20 cellular contexts compared by ENCODE assay signal in genomic region chr18:56672981-56673380, GRCh38. TPM values are rescaled to one million over a fixed set of nuclear protein-coding genes. Genes with fewer than 3 reads are reported as not detected.
A peak's percentile ranks its signal among the peaks of the same experiment; 100 is the strongest.
DNase-seq lines count a peak whose midpoint lies in the region; ATAC-seq and TF ChIP-seq lines count a peak whose summit lies in the region.
"Had no signal": no experiment of that assay in that cellular context is flagged by ENCODE, and none has a peak within 500 bp of the region (broad histone marks: within the 10 kb centered on the region; RNA-seq: fewer than 3 reads in every experiment).

No MANE protein-coding gene starts in this region.

- peaks cover 9% of the 10 kb centered on the region for H3K4me1 ChIP-seq in left ventricle myocardium inferior
- H3K4me1 ChIP-seq in Karpas-422 (ENCODE audit: low read length), result no peaks in the 10 kb centered on the region
- H3K4me1 ChIP-seq: A549; BLaER1 treated with 17β-estradiol and CSF1 and Interleukin-3, amounts not matched to agents 10 nM and 100 nM; Caco-2 had no signal

- H3K4me3 ChIP-seq in left ventricle myocardium inferior (no peak overlapping the region), Karpas-422 (ENCODE audit: low read length) (no peak overlapping the region)
- H3K4me3 ChIP-seq: A549; BLaER1 treated with 17β-estradiol and CSF1 and Interleukin-3, amounts not matched to agents 10 nM and 100 nM had no signal

- TF ChIP-seq CTCF in left ventricle myocardium inferior (IDR thresholded peaks at IDR 0.05; ENCODE audit: borderline replicate concordance), result no peak
- no peak for TF ChIP-seq CTCF in endothelial cell (IDR thresholded peaks at IDR 0.05; ENCODE audit: unreplicated experiment)

- no peak for DNase-seq in left ventricle myocardium inferior
- no peak for DNase-seq in Right ventricle myocardium superior
- DNase-seq in dermis blood vessel endothelial cell, result peak; percentile 41
- no peak for DNase-seq in endothelial cell (ENCODE audit: low spot score)
- no peak for DNase-seq in Karpas-422
- DNase-seq: AML-193; Caco-2; Calu3; CD4-positive, alpha-beta T cell; CD8-positive, alpha-beta T cell; DMS 273 treated with DMSO at 0.1 percent for 48 hours; DMS153; DMS79 treated with DMSO at 0.1 percent for 48 hours; GF-D8 had no signal

- no peaks in the 10 kb centered on the region for H3K36me3 Mint-ChIP-seq in endothelial cell (ENCODE audit: low read depth, unreplicated experiment)

- H3K9me3 ChIP-seq in left ventricle myocardium inferior (replicated peaks) (peaks cover 5% of the 10 kb centered on the region), Karpas-422 (ENCODE audit: low read length) (no peaks in the 10 kb centered on the region)
- H3K9me3 ChIP-seq: A549, Caco-2 had no signal

- H3K4me3 Mint-ChIP-seq in endothelial cell (ENCODE audit: unreplicated experiment), result peak overlapping the region; percentile 68
- H3K4me3 Mint-ChIP-seq: B cell; CD4-positive, alpha-beta T cell; CD8-positive, alpha-beta T cell had no signal

- H3K36me3 ChIP-seq in left ventricle myocardium inferior, result no peaks in the 10 kb centered on the region
- no peaks in the 10 kb centered on the region for H3K36me3 ChIP-seq in Karpas-422 (ENCODE audit: insufficient read depth, low read length)

- H3K27me3 ChIP-seq in left ventricle myocardium inferior (ENCODE audit: low read depth), result no peaks in the 10 kb centered on the region
- no peaks in the 10 kb centered on the region for H3K27me3 ChIP-seq in Karpas-422 (ENCODE audit: low read length)
- H3K27me3 ChIP-seq: BLaER1 treated with 17β-estradiol and CSF1 and Interleukin-3, amounts not matched to agents 10 nM and 100 nM had no signal

- no peaks in the 10 kb centered on the region for H3K9me3 Mint-ChIP-seq in endothelial cell (ENCODE audit: unreplicated experiment)
- H3K9me3 Mint-ChIP-seq: CD4-positive, alpha-beta T cell had no signal

- H3K27me3 Mint-ChIP-seq in endothelial cell (ENCODE audit: unreplicated experiment), result no peaks in the 10 kb centered on the region
- H3K27me3 Mint-ChIP-seq: B cell; CD4-positive, alpha-beta T cell had no signal

- peak overlapping the region; percentile 99 for H3K27ac Mint-ChIP-seq in endothelial cell (ENCODE audit: unreplicated experiment)
- H3K27ac Mint-ChIP-seq: B cell; CD4-positive, alpha-beta T cell; CD8-positive, alpha-beta T cell had no signal

- ATAC-seq in Right ventricle myocardium superior (ENCODE audit: poor library complexity) (no peak), GM19395 (IDR thresholded peaks at IDR 0.05; ENCODE audit: unreplicated experiment) (no peak)
- ATAC-seq: A549; CD8-positive, alpha-beta T cell had no signal

- H3K9ac ChIP-seq in Karpas-422 (ENCODE audit: low read length), result no peak overlapping the region
- H3K9ac ChIP-seq: BLaER1 treated with 17β-estradiol and CSF1 and Interleukin-3, amounts not matched to agents 10 nM and 100 nM had no signal

- peak overlapping the region; percentile 28 for H3K27ac ChIP-seq in left ventricle myocardium inferior (replicated peaks)
- no peak overlapping the region for H3K27ac ChIP-seq in Karpas-422 (ENCODE audit: low read length)
- H3K27ac ChIP-seq: 22Rv1; A549; BLaER1 treated with 17β-estradiol and CSF1 and Interleukin-3, amounts not matched to agents 10 nM and 100 nM; C4-2B had no signal

- H3K9me2 ChIP-seq in Karpas-422 (replicated peaks; ENCODE audit: insufficient read depth, low read length), result no peaks in the 10 kb centered on the region

- peaks cover 49% of the 10 kb centered on the region for H3K4me1 Mint-ChIP-seq in endothelial cell (ENCODE audit: unreplicated experiment)

- no peaks in the 10 kb centered on the region for H3K79me2 ChIP-seq in Karpas-422 (ENCODE audit: low read length)

- intact Hi-C loops in left ventricle myocardium inferior (cut with micrococcal nuclease) (no loop called here), Right ventricle myocardium superior (cut with DNase I) (no loop called here)

- no peak overlapping the region for H2AFZ ChIP-seq in Karpas-422 (ENCODE audit: low read length)

- H4K20me1 ChIP-seq in Karpas-422 (ENCODE audit: insufficient read depth, low read depth, low read length), result peaks cover 6% of the 10 kb centered on the region; the same call in 1 of the 2 replicates

- H3K4me2 ChIP-seq in Karpas-422 (ENCODE audit: low read depth, low read length, poor library complexity, severe bottlenecking), result no peak overlapping the region
- H3K4me2 ChIP-seq: A549; BLaER1 treated with 17β-estradiol and CSF1 and Interleukin-3, amounts not matched to agents 10 nM and 100 nM had no signal

RNA-seq across cellular contexts. Expression of gene WDR7, which starts 21.8 kb away (rescaled TPM):
- total RNA-seq in left ventricle myocardium inferior (29.3 TPM), Right ventricle myocardium superior (23.1 TPM), dermis blood vessel endothelial cell (28.1 and 38.8 TPM in 2 replicates), endothelial cell (ENCODE audit: unreplicated experiment) (42.0 TPM)
- total RNA-seq in Karpas-422 (2014; rRNA removed; shearing (Covaris generic); ENCODE audit: low replicate concordance), result 7.6 and 20.9 TPM in 2 replicates

RNA-seq across cellular contexts. Expression of gene TXNL1, which starts 34.6 kb away (rescaled TPM):
- total RNA-seq in left ventricle myocardium inferior, result 117 TPM
- 113 TPM for total RNA-seq in Right ventricle myocardium superior
- 51.6 and 76.3 TPM in 2 replicates for total RNA-seq in dermis blood vessel endothelial cell
- 74.0 TPM for total RNA-seq in endothelial cell (ENCODE audit: unreplicated experiment)
- total RNA-seq in Karpas-422 (2014; rRNA removed; shearing (Covaris generic); ENCODE audit: low replicate concordance), result 52.6 and 52.8 TPM in 2 replicates
